In genomic region chr6:79669766-79670165, GRCh38 we compare ENCODE assay signal across 17 cellular contexts. TPM values are rescaled to one million over a fixed set of nuclear protein-coding genes. Genes with fewer than 3 reads are reported as not detected.
A peak's percentile ranks its signal among the peaks of the same experiment; 100 is the strongest.
DNase-seq lines count a peak whose midpoint lies in the region; ATAC-seq and TF ChIP-seq lines count a peak whose summit lies in the region.
"Had no signal": no experiment of that assay in that cellular context is flagged by ENCODE, and none has a peak within 500 bp of the region (broad histone marks: within the 10 kb centered on the region; RNA-seq: fewer than 3 reads in every experiment).

No MANE protein-coding gene starts in this region.

- peaks cover 23% of the 10 kb centered on the region for H3K4me1 ChIP-seq in GM23338 (ENCODE audit: insufficient read depth)
- peaks cover 0 to 10% (median 2%) of the 10 kb centered on the region in 4 donors for H3K4me1 ChIP-seq in liver (ENCODE audit: control insufficient read depth in 4 of 4, insufficient read depth in 4 of 4, low read length in 3 of 4)
- H3K4me1 ChIP-seq: BE2C, HAP-1 had no signal

- no peaks in the 10 kb centered on the region for H3K9me2 ChIP-seq in GM23338 (ENCODE audit: insufficient read depth)

- ATAC-seq in GM23338 (no peak), GM19455 (IDR thresholded peaks at IDR 0.05; ENCODE audit: unreplicated experiment) (no peak), HG03571 (IDR thresholded peaks at IDR 0.05; ENCODE audit: unreplicated experiment) (no peak)

- H3K27ac ChIP-seq in GM23338 (ENCODE audit: low read depth) (no peak overlapping the region), liver (ENCODE audit: low read depth in 1 of 2, low read length in 2 of 2) (no peak overlapping the region)

- no peak for TF ChIP-seq RAD21 in liver (IDR thresholded peaks at IDR 0.05)

- H3K36me3 ChIP-seq in GM23338 (ENCODE audit: insufficient read depth) = no peaks in the 10 kb centered on the region
- peaks cover 0 to 6% (median 4%) of the 10 kb centered on the region in 4 donors for H3K36me3 ChIP-seq in liver (ENCODE audit: control insufficient read depth in 4 of 4, insufficient read depth in 3 of 4, low read depth in 1 of 4, low read length in 3 of 4)
- H3K36me3 ChIP-seq: BE2C, HAP-1 had no signal

- no peak overlapping the region for H2AFZ ChIP-seq in GM23338

- no peak overlapping the region for H3K4me3 Mint-ChIP-seq in GM23338
- H3K4me3 Mint-ChIP-seq in nephron = no peak overlapping the region
- no peak overlapping the region for H3K4me3 Mint-ChIP-seq in type B pancreatic cell
- H3K4me3 Mint-ChIP-seq: IgD-negative memory B cell had no signal

- no peak for TF ChIP-seq CTCF in GM23338 (conservative IDR thresholded peaks at IDR 0.05; ENCODE audit: low read depth in 2 of 2)
- TF ChIP-seq CTCF in liver (IDR thresholded peaks at IDR 0.05; ENCODE audit: low read depth, low read length, missing input control) = no peak
- TF ChIP-seq CTCF in nephron (IDR thresholded peaks at IDR 0.05; ENCODE audit: unreplicated experiment in 3 of 3) = no peak
- no peak for TF ChIP-seq CTCF in type B pancreatic cell (conservative IDR thresholded peaks at IDR 0.05)

- H3F3A ChIP-seq in GM23338 (replicated peaks; ENCODE audit: low read depth) = 0 out of 2 replicates have a peak, but pooled peaks cover 3% of the 10 kb centered on the region

- H3K27me3 Mint-ChIP-seq in GM23338 (ENCODE audit: insufficient read depth, low read depth, poor library complexity) (peaks cover 4% of the 10 kb centered on the region), nephron (ENCODE audit: low read depth) (no peaks in the 10 kb centered on the region), type B pancreatic cell (no peaks in the 10 kb centered on the region)
- H3K27me3 Mint-ChIP-seq: IgD-negative memory B cell had no signal

- H3K27ac Mint-ChIP-seq in GM23338 (0 out of 2 replicates have a peak overlapping the region, but pooled peaks have one; percentile 3), nephron (peak overlapping the region; percentile 6 to 49 (median 23)), type B pancreatic cell (peak overlapping the region; percentile 30)
- H3K27ac Mint-ChIP-seq: IgD-negative memory B cell had no signal

- H3K79me2 ChIP-seq in GM23338 (replicated peaks; ENCODE audit: insufficient read depth) = no peaks in the 10 kb centered on the region

- H3K4me1 Mint-ChIP-seq in GM23338 (peaks cover 37% of the 10 kb centered on the region), nephron (peaks cover 17% of the 10 kb centered on the region), type B pancreatic cell (ENCODE audit: unreplicated experiment) (peaks cover 28% of the 10 kb centered on the region)

- H3K27me3 ChIP-seq in GM23338 (ENCODE audit: insufficient read depth) = no peaks in the 10 kb centered on the region
- H3K27me3 ChIP-seq in liver (ENCODE audit: control insufficient read depth in 4 of 4, insufficient read depth in 4 of 4, low read length in 3 of 4) = no peaks in the 10 kb centered on the region
- H3K27me3 ChIP-seq: BE2C had no signal

- no peak overlapping the region for H3K9ac ChIP-seq in liver (ENCODE audit: low read depth in 1 of 2, low read length in 2 of 2)

- no peaks in the 10 kb centered on the region for H4K20me1 ChIP-seq in GM23338 (replicated peaks; ENCODE audit: insufficient read depth)

- H3K9me3 ChIP-seq in liver (ENCODE audit: control insufficient read depth in 4 of 4, low read length in 3 of 4) = no peaks in the 10 kb centered on the region
- H3K9me3 ChIP-seq: BE2C, HAP-1 had no signal

- no peak overlapping the region for H3K4me2 ChIP-seq in GM23338

- H3K36me3 Mint-ChIP-seq in GM23338 (ENCODE audit: low read depth) (peaks cover 5% of the 10 kb centered on the region; the same call in 1 of the 3 replicates), nephron (ENCODE audit: low read depth) (peaks cover 16% of the 10 kb centered on the region), type B pancreatic cell (peaks cover 27% of the 10 kb centered on the region)
- H3K36me3 Mint-ChIP-seq: IgD-negative memory B cell had no signal

- H3K9me3 Mint-ChIP-seq in GM23338 = no peaks in the 10 kb centered on the region
- no peaks in the 10 kb centered on the region for H3K9me3 Mint-ChIP-seq in nephron
- no peaks in the 10 kb centered on the region for H3K9me3 Mint-ChIP-seq in type B pancreatic cell

- 45% methylated on average over 1 of the region's 1 CpG for WGBS in liver

- no peak for DNase-seq in GM23338 (ENCODE audit: low spot score)
- no peak for DNase-seq in type B pancreatic cell (ENCODE audit: extremely low spot score, unreplicated experiment)
- no peak for DNase-seq in MV-4-11 (lab: John Stamatoyannopoulos, UW)
- DNase-seq: BE2C, DMS 273 treated with DMSO at 0.1 percent for 48 hours, DMS79 treated with DMSO at 0.1 percent for 48 hours, NCI-H1417, NCI-H187, NCI-H446 treated with DMSO at 0.1 percent for 48 hours, NCI-H526 treated with DMSO at 0.1 percent for 48 hours, OCI-M1 had no signal

- no peak overlapping the region for H3K4me3 ChIP-seq in GM23338
- H3K4me3 ChIP-seq in liver (ENCODE audit: low read depth in 1 of 3, low read length in 3 of 3) = no peak overlapping the region
- H3K4me3 ChIP-seq: HAP-1 had no signal

TF ChIP-seq in liver, 16 proteins besides CTCF, POLR2A, EP300 and RAD21:
- no peak for TF ChIP-seq REST (IDR thresholded peaks at IDR 0.05)
- no peak for TF ChIP-seq FOXA2 (IDR thresholded peaks at IDR 0.05)
- TF ChIP-seq MAX (IDR thresholded peaks at IDR 0.05) = no peak
- peak; percentile 65 to 81 for TF ChIP-seq HNF4A (conservative IDR thresholded peaks at IDR 0.05)
- TF ChIP-seq GABPA (IDR thresholded peaks at IDR 0.05 in 1 of 2, conservative IDR thresholded peaks at IDR 0.05 in 1 of 2) = peak; percentile 32 to 35
- TF ChIP-seq EGR1 (IDR thresholded peaks at IDR 0.05; ENCODE audit: low read depth in 2 of 2) = no peak
- no peak for TF ChIP-seq NR2F2 (IDR thresholded peaks at IDR 0.05)
- TF ChIP-seq HNF4G (IDR thresholded peaks at IDR 0.05) = peak; percentile 62
- peak; percentile 55 for TF ChIP-seq SP1 (IDR thresholded peaks at IDR 0.05)
- no peak for TF ChIP-seq TAF1 (conservative IDR thresholded peaks at IDR 0.05)
- TF ChIP-seq YY1 (IDR thresholded peaks at IDR 0.05) = no peak
- peak; percentile 11 to 22 for TF ChIP-seq RXRA (IDR thresholded peaks at IDR 0.05)
- no peak for TF ChIP-seq JUND (IDR thresholded peaks at IDR 0.05)

RNA-seq across cellular contexts. Expression of gene SH3BGRL2, which starts 38.6 kb away (rescaled TPM):
- total RNA-seq in GM23338 (2014; rRNA removed; shearing (Covaris generic)) = 23.8 and 24.5 TPM in 2 replicates
- polyA plus RNA-seq in GM23338 (2016; fragmentation: Nextera tagmentation; extraction: Ambion mirVana) (7.5 and 8.4 TPM in 2 replicates), liver (10 to 100 TPM; 23.8 to 32.8 TPM)
- total RNA-seq in liver (10 to 100 TPM; 35.8 to 71.3 TPM), type B pancreatic cell (ENCODE audit: low replicate concordance) (40.0 and 75.3 TPM in 2 replicates)
